ENCODE assay signal across 1 cellular context in the genomic region with DNA sequence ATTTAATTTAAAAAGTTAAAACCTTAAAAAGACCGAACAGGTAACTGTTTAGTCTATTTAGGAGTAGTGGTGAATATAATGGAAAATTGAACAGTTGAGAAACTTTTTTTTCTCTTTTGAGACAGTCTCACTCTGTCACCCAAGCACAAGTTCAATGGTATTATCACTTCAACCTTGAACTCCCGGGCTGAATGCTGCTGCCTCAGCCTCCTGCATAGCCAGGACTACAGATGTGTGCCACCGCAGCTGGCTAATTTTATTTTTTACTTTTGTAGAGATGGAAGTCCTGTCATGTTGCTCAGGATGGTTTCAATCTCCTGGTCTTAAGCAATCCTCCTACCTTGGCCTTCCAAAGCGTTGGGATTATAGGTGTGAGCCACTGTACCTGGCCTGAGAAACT.
TF ChIP-seq lines count a peak whose summit lies in the region.

No MANE protein-coding gene starts in this region.

TF ChIP-seq in HepG2, 621 proteins besides CTCF, POLR2A, EP300 and RAD21:
- TF ChIP-seq, protein P1, sequence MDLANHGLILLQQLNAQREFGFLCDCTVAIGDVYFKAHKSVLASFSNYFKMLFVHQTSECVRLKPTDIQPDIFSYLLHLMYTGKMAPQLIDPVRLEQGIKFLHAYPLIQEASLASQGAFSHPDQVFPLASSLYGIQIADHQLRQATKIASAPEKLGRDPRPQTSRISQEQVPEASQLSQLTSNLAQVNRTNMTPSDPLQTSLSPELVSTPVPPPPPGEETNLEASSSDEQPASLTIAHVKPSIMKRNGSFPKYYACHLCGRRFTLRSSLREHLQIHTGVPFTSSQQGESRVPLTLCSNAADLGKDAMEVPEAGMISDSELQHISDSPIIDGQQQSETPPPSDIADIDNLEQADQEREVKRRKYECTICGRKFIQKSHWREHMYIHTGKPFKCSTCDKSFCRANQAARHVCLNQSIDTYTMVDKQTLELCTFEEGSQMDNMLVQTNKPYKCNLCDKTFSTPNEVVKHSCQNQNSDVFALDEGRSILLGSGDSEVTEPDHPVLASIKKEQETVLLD (CRISPR knock-in tag; IDR thresholded peaks at IDR 0.05; ENCODE audit: low read depth) = no peak
- no peak for TF ChIP-seq ZBTB7A (CRISPR knock-in tag; IDR thresholded peaks at IDR 0.05)
- TF ChIP-seq, protein P2, sequence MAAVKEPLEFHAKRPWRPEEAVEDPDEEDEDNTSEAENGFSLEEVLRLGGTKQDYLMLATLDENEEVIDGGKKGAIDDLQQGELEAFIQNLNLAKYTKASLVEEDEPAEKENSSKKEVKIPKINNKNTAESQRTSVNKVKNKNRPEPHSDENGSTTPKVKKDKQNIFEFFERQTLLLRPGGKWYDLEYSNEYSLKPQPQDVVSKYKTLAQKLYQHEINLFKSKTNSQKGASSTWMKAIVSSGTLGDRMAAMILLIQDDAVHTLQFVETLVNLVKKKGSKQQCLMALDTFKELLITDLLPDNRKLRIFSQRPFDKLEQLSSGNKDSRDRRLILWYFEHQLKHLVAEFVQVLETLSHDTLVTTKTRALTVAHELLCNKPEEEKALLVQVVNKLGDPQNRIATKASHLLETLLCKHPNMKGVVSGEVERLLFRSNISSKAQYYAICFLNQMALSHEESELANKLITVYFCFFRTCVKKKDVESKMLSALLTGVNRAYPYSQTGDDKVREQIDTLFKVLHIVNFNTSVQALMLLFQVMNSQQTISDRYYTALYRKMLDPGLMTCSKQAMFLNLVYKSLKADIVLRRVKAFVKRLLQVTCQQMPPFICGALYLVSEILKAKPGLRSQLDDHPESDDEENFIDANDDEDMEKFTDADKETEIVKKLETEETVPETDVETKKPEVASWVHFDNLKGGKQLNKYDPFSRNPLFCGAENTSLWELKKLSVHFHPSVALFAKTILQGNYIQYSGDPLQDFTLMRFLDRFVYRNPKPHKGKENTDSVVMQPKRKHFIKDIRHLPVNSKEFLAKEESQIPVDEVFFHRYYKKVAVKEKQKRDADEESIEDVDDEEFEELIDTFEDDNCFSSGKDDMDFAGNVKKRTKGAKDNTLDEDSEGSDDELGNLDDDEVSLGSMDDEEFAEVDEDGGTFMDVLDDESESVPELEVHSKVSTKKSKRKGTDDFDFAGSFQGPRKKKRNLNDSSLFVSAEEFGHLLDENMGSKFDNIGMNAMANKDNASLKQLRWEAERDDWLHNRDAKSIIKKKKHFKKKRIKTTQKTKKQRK (IDR thresholded peaks at IDR 0.05; ENCODE audit: low read length) = no peak
- TF ChIP-seq ZNF775 (CRISPR knock-in tag; IDR thresholded peaks at IDR 0.05; ENCODE audit: borderline replicate concordance) = no peak
- TF ChIP-seq EHMT2 (IDR thresholded peaks at IDR 0.05; ENCODE audit: borderline replicate concordance, low read depth, low read length) = no peak
- TF ChIP-seq, protein P3, sequence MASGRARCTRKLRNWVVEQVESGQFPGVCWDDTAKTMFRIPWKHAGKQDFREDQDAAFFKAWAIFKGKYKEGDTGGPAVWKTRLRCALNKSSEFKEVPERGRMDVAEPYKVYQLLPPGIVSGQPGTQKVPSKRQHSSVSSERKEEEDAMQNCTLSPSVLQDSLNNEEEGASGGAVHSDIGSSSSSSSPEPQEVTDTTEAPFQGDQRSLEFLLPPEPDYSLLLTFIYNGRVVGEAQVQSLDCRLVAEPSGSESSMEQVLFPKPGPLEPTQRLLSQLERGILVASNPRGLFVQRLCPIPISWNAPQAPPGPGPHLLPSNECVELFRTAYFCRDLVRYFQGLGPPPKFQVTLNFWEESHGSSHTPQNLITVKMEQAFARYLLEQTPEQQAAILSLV (CRISPR knock-in tag; IDR thresholded peaks at IDR 0.05; ENCODE audit: borderline replicate concordance) = no peak
- TF ChIP-seq CREM (IDR thresholded peaks at IDR 0.05) = no peak
- TF ChIP-seq CREM (CRISPR knock-in tag; IDR thresholded peaks at IDR 0.05) = no peak
- TF ChIP-seq HDAC1 (CRISPR knock-in tag; IDR thresholded peaks at IDR 0.05) = no peak
- TF ChIP-seq CENPX (CRISPR knock-in tag; IDR thresholded peaks at IDR 0.05) = no peak
- no peak for TF ChIP-seq ZBTB8A (CRISPR knock-in tag; IDR thresholded peaks at IDR 0.05; ENCODE audit: borderline replicate concordance, low read depth)
- no peak for TF ChIP-seq NFYC (CRISPR knock-in tag; IDR thresholded peaks at IDR 0.05)
- no peak for TF ChIP-seq BORCS8-MEF2B (CRISPR knock-in tag; IDR thresholded peaks at IDR 0.05)
- TF ChIP-seq MTA1 (CRISPR knock-in tag; IDR thresholded peaks at IDR 0.05; ENCODE audit: borderline replicate concordance) = no peak
- TF ChIP-seq, protein P4, sequence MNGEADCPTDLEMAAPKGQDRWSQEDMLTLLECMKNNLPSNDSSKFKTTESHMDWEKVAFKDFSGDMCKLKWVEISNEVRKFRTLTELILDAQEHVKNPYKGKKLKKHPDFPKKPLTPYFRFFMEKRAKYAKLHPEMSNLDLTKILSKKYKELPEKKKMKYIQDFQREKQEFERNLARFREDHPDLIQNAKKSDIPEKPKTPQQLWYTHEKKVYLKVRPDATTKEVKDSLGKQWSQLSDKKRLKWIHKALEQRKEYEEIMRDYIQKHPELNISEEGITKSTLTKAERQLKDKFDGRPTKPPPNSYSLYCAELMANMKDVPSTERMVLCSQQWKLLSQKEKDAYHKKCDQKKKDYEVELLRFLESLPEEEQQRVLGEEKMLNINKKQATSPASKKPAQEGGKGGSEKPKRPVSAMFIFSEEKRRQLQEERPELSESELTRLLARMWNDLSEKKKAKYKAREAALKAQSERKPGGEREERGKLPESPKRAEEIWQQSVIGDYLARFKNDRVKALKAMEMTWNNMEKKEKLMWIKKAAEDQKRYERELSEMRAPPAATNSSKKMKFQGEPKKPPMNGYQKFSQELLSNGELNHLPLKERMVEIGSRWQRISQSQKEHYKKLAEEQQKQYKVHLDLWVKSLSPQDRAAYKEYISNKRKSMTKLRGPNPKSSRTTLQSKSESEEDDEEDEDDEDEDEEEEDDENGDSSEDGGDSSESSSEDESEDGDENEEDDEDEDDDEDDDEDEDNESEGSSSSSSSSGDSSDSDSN (CRISPR knock-in tag; IDR thresholded peaks at IDR 0.05) = no peak
- no peak for TF ChIP-seq RBFOX2 (IDR thresholded peaks at IDR 0.05; ENCODE audit: low read depth, low read length)
- TF ChIP-seq NFE2L2 (IDR thresholded peaks at IDR 0.05; ENCODE audit: low read length) = no peak
- no peak for TF ChIP-seq HNF4A (CRISPR knock-in tag; IDR thresholded peaks at IDR 0.05)
- TF ChIP-seq, protein P5, sequence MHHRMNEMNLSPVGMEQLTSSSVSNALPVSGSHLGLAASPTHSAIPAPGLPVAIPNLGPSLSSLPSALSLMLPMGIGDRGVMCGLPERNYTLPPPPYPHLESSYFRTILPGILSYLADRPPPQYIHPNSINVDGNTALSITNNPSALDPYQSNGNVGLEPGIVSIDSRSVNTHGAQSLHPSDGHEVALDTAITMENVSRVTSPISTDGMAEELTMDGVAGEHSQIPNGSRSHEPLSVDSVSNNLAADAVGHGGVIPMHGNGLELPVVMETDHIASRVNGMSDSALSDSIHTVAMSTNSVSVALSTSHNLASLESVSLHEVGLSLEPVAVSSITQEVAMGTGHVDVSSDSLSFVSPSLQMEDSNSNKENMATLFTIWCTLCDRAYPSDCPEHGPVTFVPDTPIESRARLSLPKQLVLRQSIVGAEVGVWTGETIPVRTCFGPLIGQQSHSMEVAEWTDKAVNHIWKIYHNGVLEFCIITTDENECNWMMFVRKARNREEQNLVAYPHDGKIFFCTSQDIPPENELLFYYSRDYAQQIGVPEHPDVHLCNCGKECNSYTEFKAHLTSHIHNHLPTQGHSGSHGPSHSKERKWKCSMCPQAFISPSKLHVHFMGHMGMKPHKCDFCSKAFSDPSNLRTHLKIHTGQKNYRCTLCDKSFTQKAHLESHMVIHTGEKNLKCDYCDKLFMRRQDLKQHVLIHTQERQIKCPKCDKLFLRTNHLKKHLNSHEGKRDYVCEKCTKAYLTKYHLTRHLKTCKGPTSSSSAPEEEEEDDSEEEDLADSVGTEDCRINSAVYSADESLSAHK (CRISPR knock-in tag; IDR thresholded peaks at IDR 0.05; ENCODE audit: borderline replicate concordance) = no peak
